25 cellular contexts compared by ENCODE assay signal in genomic region chr16:60811657-60812056, GRCh38.
"Had no signal": no experiment of that assay in that cellular context is flagged by ENCODE, and none has a peak within 500 bp of the region (broad histone marks: within the 10 kb centered on the region; RNA-seq: fewer than 3 reads in every experiment).

No MANE protein-coding gene starts in this region.

- H3K9me3 ChIP-seq: ascending aorta, SJCRH30, SK-N-SH had no signal

- H3K27ac Mint-ChIP-seq: activated CD4-positive, alpha-beta memory T cell treated with anti-CD3 and anti-CD28 coated beads for 36 hours; activated CD4-positive, alpha-beta T cell treated with anti-CD3 and anti-CD28 coated beads, Interleukin-2, amount 10 ng/mL, durations not matched to agents 7 days and 5 days; activated naive CD4-positive, alpha-beta T cell treated with anti-CD3 and anti-CD28 coated beads, Interleukin-2, amount 50 U/mL, for 72 hours; activated naive CD8-positive, alpha-beta T cell treated with anti-CD3 and anti-CD28 coated beads, Interleukin-2, amount 50 U/mL, for 24 hours had no signal

- H3K9ac ChIP-seq: SK-N-SH had no signal

- H3K4me1 Mint-ChIP-seq: activated CD4-positive, alpha-beta T cell treated with anti-CD3 and anti-CD28 coated beads, Interleukin-2, amount 10 ng/mL, durations not matched to agents 7 days and 5 days; activated naive CD8-positive, alpha-beta T cell treated with anti-CD3 and anti-CD28 coated beads, Interleukin-2, amount 50 U/mL, for 24 hours had no signal

- H3K4me3 Mint-ChIP-seq: activated CD4-positive, alpha-beta memory T cell treated with anti-CD3 and anti-CD28 coated beads for 36 hours; activated CD4-positive, alpha-beta T cell treated with anti-CD3 and anti-CD28 coated beads, Interleukin-2, amount 10 ng/mL, durations not matched to agents 7 days and 5 days; activated naive CD8-positive, alpha-beta T cell treated with anti-CD3 and anti-CD28 coated beads, Interleukin-2, amount 50 U/mL, for 24 hours; activated T-cell treated with anti-CD3 and anti-CD28 coated beads, Interleukin-2, amount 50 U/mL, for 4 hours had no signal

- H3K36me3 ChIP-seq: ascending aorta, brain microvascular endothelial cell, cardiac muscle cell, SJCRH30 had no signal

- H3K27me3 Mint-ChIP-seq: activated CD4-positive, alpha-beta memory T cell treated with anti-CD3 and anti-CD28 coated beads for 36 hours; activated CD4-positive, alpha-beta T cell treated with anti-CD3 and anti-CD28 coated beads, Interleukin-2, amount 10 ng/mL, durations not matched to agents 7 days and 5 days; activated naive CD8-positive, alpha-beta T cell treated with anti-CD3 and anti-CD28 coated beads, Interleukin-2, amount 50 U/mL, for 24 hours had no signal

- H3K27ac ChIP-seq: ascending aorta, brain microvascular endothelial cell, cardiac muscle cell, PC-9, SJCRH30, VCaP had no signal

- H2AFZ ChIP-seq: PC-9 had no signal

- H3K27me3 ChIP-seq: ascending aorta, brain microvascular endothelial cell, cardiac muscle cell, SJCRH30 had no signal

- H3K36me3 Mint-ChIP-seq: activated CD4-positive, alpha-beta memory T cell treated with anti-CD3 and anti-CD28 coated beads for 36 hours; activated naive CD4-positive, alpha-beta T cell treated with anti-CD3 and anti-CD28 coated beads, Interleukin-2, amount 50 U/mL, for 72 hours had no signal

- ATAC-seq: activated naive CD4-positive, alpha-beta T cell treated with anti-CD3 and anti-CD28 coated beads, Interleukin-2, amount 50 U/mL, for 72 hours; activated naive CD8-positive, alpha-beta T cell treated with anti-CD3 and anti-CD28 coated beads, Interleukin-2, amount 50 U/mL, for 24 hours; activated T-cell treated with anti-CD3 and anti-CD28 coated beads, Interleukin-2, amount 50 U/mL, for 4 hours had no signal

- DNase-seq: activated CD4-positive, alpha-beta memory T cell treated with anti-CD3 and anti-CD28 coated beads for 36 hours; activated CD4-positive, alpha-beta T cell treated with anti-CD3 and anti-CD28 coated beads, Interleukin-2, amount 10 ng/mL, durations not matched to agents 7 days and 5 days; activated CD4-positive, CD25-positive, alpha-beta regulatory T cell; activated CD8-positive, alpha-beta memory T cell treated with anti-CD3 and anti-CD28 coated beads for 24 hours; activated effector memory CD4-positive, alpha-beta T cell treated with anti-CD3 and anti-CD28 coated beads, Interleukin-2, amount 50 U/mL, for 16 hours; activated naive CD4-positive, alpha-beta T cell treated with Interleukin-2 at 50 U/mL for 16 hours; activated naive CD8-positive, alpha-beta T cell treated with anti-CD3 and anti-CD28 coated beads, Interleukin-2, amount 50 U/mL, for 24 hours; activated T-cell treated with anti-CD3 and anti-CD28 coated beads, Interleukin-2, amount 50 U/mL, for 4 hours; amniotic stem cell; brain microvascular endothelial cell; Karpas-422; NCI-H1048; NCI-H146; NCI-H187 treated with DMSO at 0.1 percent for 48 hours; NCI-H2081 treated with DMSO at 0.1 percent for 48 hours; NCI-H446; NCI-H524; PC-9; SJCRH30; SK-N-SH; T-helper 1 cell had no signal

- H3K4me2 ChIP-seq: PC-9, SK-N-SH had no signal

- H3K4me1 ChIP-seq: SJCRH30 had no signal

- H3K4me3 ChIP-seq: ascending aorta, cardiac muscle cell, PC-9, SJCRH30 had no signal
